ENCODE assay signal across 14 cellular contexts in the genomic region with DNA sequence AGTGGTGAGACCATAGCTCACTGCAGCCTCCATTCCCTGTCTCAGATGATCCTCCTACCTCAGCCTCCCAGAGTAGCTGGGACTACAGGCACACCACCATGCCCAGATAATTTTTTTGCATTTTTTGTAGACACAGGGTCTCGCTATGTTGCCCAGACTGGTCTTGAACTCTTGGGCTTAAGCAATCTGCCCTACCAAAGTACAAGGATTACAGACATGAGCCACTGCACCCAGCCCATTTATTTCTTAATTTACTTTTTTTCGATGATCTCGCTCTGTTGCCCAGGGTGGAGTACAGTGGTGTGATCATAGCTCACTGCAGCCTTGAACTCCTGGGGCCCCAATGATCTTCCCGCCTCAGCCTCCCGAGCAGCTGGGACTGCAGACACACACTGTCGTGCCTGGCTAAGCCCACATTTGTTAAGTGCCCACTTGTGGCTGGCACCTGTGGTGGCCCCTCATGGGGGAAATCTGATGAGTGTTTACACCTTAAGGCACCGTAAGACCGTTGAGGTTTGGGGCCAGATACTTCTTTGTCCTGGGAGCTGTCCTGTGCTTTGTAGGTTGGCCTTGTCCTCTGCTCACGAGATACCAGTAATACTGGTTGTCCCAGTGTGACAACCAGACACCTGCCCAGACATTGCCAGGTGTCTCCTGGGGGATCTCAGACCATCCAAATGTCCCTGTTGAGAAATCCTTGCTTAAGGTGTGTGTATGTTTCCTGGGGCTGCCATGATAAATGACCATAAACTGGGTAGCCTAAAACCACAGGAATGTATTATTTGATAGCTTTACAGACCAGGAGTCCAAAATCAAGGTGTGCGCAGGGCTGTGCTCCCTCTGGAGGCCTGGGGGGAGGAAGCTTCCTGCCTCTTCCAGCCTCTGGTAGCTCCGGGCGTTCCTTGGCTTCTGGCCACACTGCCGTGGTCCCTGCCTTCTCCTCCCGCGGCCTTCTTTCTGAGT.
A peak's percentile ranks its signal among the peaks of the same experiment; 100 is the strongest.
DNase-seq lines count a peak whose midpoint lies in the region; ATAC-seq, FAIRE-seq and TF ChIP-seq lines count a peak whose summit lies in the region.
"Had no signal": no experiment of that assay in that cellular context is flagged by ENCODE, and none has a peak within 500 bp of the region (broad histone marks: within the 10 kb centered on the region; RNA-seq: fewer than 3 reads in every experiment).

No MANE protein-coding gene starts in this region.

- peaks cover 4% of the 10 kb centered on the region for H3K9me3 Mint-ChIP-seq in glutamatergic neuron (ENCODE audit: unreplicated experiment)
- H3K9me3 Mint-ChIP-seq: neural crest cell had no signal

- H3K4me2 ChIP-seq in OCI-LY7 (ENCODE audit: low read length), result no peak overlapping the region

- H3K36me3 ChIP-seq in right atrium auricular region, result no peaks in the 10 kb centered on the region
- H3K36me3 ChIP-seq in OCI-LY7 (ENCODE audit: insufficient read depth, low read length), result no peaks in the 10 kb centered on the region

- H3K4me1 ChIP-seq in right atrium auricular region (peaks cover 0 to 58% of the 10 kb centered on the region in 2 donors), OCI-LY7 (ENCODE audit: insufficient read depth, low read length, poor library complexity, severe bottlenecking) (no peaks in the 10 kb centered on the region)

- H3K4me3 ChIP-seq in right atrium auricular region (no peak overlapping the region), OCI-LY7 (ENCODE audit: low read depth, low read length, poor library complexity, severe bottlenecking) (no peak overlapping the region)

- peaks cover 20% of the 10 kb centered on the region for H3K27me3 Mint-ChIP-seq in glutamatergic neuron (ENCODE audit: unreplicated experiment)

- H3K27ac ChIP-seq in right atrium auricular region, result peak overlapping the region; percentile 62 to 72
- no peak overlapping the region for H3K27ac ChIP-seq in OCI-LY7 (ENCODE audit: low read depth, low read length, poor library complexity, severe bottlenecking)
- H3K27ac ChIP-seq in substantia nigra (ENCODE audit: low read depth, low read length, poor library complexity, severe bottlenecking), result no peak overlapping the region

- H3K9me2 ChIP-seq in OCI-LY7 (ENCODE audit: insufficient read depth, low read length), result no peaks in the 10 kb centered on the region

- POLR2A ChIA-PET in OCI-LY7 (lab: Charles Lee), result interaction anchor here (0.5 to 1.2 kb wide), 4 partner anchors 11 to 483 kb away, joined by 3 to 5 read pairs (median 3); no protein-coding TSS in a partner anchor

- no peak overlapping the region for H3K4me3 Mint-ChIP-seq in glutamatergic neuron (ENCODE audit: unreplicated experiment)
- H3K4me3 Mint-ChIP-seq: neural crest cell had no signal

- H3K27ac Mint-ChIP-seq in glutamatergic neuron (ENCODE audit: unreplicated experiment), result peak overlapping the region; percentile 22

- TF ChIP-seq CTCF in right atrium auricular region (IDR thresholded peaks at IDR 0.05) (peak in 1 of 2 donors; percentile 28), OCI-LY7 (conservative IDR thresholded peaks at IDR 0.05; ENCODE audit: low read length) (no peak), glutamatergic neuron (IDR thresholded peaks at IDR 0.05; ENCODE audit: partially characterized antibody, unreplicated experiment) (no peak)

- H3K9me3 ChIP-seq in right atrium auricular region (no peaks in the 10 kb centered on the region), OCI-LY7 (ENCODE audit: low read length) (no peaks in the 10 kb centered on the region)

- no peaks in the 10 kb centered on the region for H4K20me1 ChIP-seq in OCI-LY7 (ENCODE audit: insufficient read depth, low read length)

- H3K36me3 Mint-ChIP-seq in glutamatergic neuron (ENCODE audit: unreplicated experiment), result no peaks in the 10 kb centered on the region

- H3K4me1 Mint-ChIP-seq in glutamatergic neuron (ENCODE audit: low read depth, unreplicated experiment), result peaks cover 37% of the 10 kb centered on the region

- no peaks in the 10 kb centered on the region for H3K79me2 ChIP-seq in OCI-LY7 (ENCODE audit: insufficient read depth, low read depth, low read length)

- CTCF ChIA-PET in OCI-LY7 (lab: Charles Lee; ENCODE audit: unreplicated experiment), result interaction anchor here (1.0 kb wide), 1 partner anchor 18 kb away, joined by 3 read pairs; no protein-coding TSS in a partner anchor

- ATAC-seq in GM18907 (IDR thresholded peaks at IDR 0.05; ENCODE audit: unreplicated experiment), result no peak

- no peak for FAIRE-seq in urothelium cell line (lab: Jason Lieb, UNC)

- no peaks in the 10 kb centered on the region for H3K27me3 ChIP-seq in right atrium auricular region

- intact Hi-C loops in cardiac septum (cut with DNase I) (no loop called here), OCI-LY7 (cut with micrococcal nuclease; ENCODE audit: unreplicated experiment) (no loop called here), posterior vena cava (cut with DNase I) (no loop called here)

- DNase-seq in right atrium auricular region (ENCODE audit: low spot score) (no peak), cardiac septum (ENCODE audit: low spot score) (no peak), OCI-LY7 (ENCODE audit: low spot score) (peak; percentile 31), glutamatergic neuron (no peak), urothelium cell line (ENCODE audit: low spot score) (peak; percentile 56), substantia nigra (lab: John Stamatoyannopoulos, UW) (no peak), posterior vena cava (ENCODE audit: low spot score) (no peak)
- DNase-seq: activated CD4-positive, CD25-positive, alpha-beta regulatory T cell treated with anti-CD3 and anti-CD28 coated beads, Interleukin-2, amount 50 U/mL, for 72 hours; AML-193; central memory CD4-positive, alpha-beta T cell; NCI-H1694; stimulated activated naive CD4-positive, alpha-beta T cell treated with Interleukin-2 at 50 U/mL for 16 hours had no signal

- no peak overlapping the region for H2AFZ ChIP-seq in OCI-LY7 (ENCODE audit: low read length)

- BruUV-seq in OCI-LY7 (replicated peaks; lab: Mats Ljungman, UMichigan), result no TSS peak

Comparison
In these comparisons a context has a peak if more than half of its experiments do, and no peak if none do; other contexts are left out.
1. DNase-seq: peak in OCI-LY7 (single experiment) and urothelium cell line (single experiment); none in right atrium auricular region (single experiment), cardiac septum (single experiment), glutamatergic neuron (single experiment), substantia nigra (0 of 49) and posterior vena cava (single experiment).
2. H3K27ac ChIP-seq: peak in right atrium auricular region (2 of 2); none in OCI-LY7 (single experiment) and substantia nigra (single experiment).